Comparison of ENCODE assay signal across 12 cellular contexts in the genomic region with DNA sequence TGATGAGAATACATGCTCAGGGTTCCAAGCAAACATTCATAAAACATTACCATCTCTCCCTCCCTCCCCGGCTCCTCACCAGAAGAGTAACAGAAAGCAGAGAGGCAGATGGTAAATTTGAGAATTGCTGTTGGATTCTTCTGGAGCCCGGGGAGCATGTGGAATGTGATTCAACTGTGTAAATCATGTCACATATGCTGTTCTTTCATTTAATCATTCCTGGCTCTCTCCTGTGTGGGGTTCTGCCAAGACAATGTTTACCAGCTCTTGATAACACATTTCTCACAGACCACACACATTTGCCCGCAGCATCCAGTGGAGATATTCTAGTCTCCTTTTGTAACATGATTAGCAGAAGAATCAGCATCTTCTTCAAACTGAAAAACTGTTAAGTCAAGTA. TPM values are rescaled to one million over a fixed set of nuclear protein-coding genes. Genes with fewer than 3 reads are reported as not detected.
DNase-seq lines count a peak whose midpoint lies in the region; ATAC-seq and TF ChIP-seq lines count a peak whose summit lies in the region.
"Had no signal": no experiment of that assay in that cellular context is flagged by ENCODE, and none has a peak within 500 bp of the region (broad histone marks: within the 10 kb centered on the region; RNA-seq: fewer than 3 reads in every experiment).

No MANE protein-coding gene starts in this region.

- DNase-seq in Right ventricle myocardium inferior (ENCODE audit: missing footprints) (no peak), cardiac septum (ENCODE audit: low spot score) (no peak), lower lobe of right lung (no peak), aorta (no peak), NCI-H187 (lab: John Stamatoyannopoulos, UW) (no peak)
- DNase-seq in stimulated activated naive CD8-positive, alpha-beta T cell treated with anti-CD3 and anti-CD28 coated beads, Interleukin-15, amount 100 ng/mL, for 72 hours: no peak
- DNase-seq: 8988T, Kasumi-1, spleen, T-helper 1 cell had no signal

- H3K27ac ChIP-seq in cingulate gyrus (ENCODE audit: low read depth, low read length) (peak overlapping the region; percentile 16), lower lobe of right lung (peak overlapping the region; percentile 21), aorta (ENCODE audit: low read depth in 1 of 2, low read length in 2 of 2) (peak overlapping the region in 1 of 2 donors; percentile 27)
- H3K27ac ChIP-seq: spleen had no signal

- no peak overlapping the region for H3K4me3 Mint-ChIP-seq in stimulated activated naive CD8-positive, alpha-beta T cell treated with anti-CD3 and anti-CD28 coated beads, Interleukin-15, amount 100 ng/mL, for 72 hours

- H3K4me1 Mint-ChIP-seq in stimulated activated naive CD8-positive, alpha-beta T cell treated with anti-CD3 and anti-CD28 coated beads, Interleukin-15, amount 100 ng/mL, for 72 hours: no peaks in the 10 kb centered on the region

- peaks cover 38% of the 10 kb centered on the region for H3K36me3 ChIP-seq in lower lobe of right lung
- no peaks in the 10 kb centered on the region for H3K36me3 ChIP-seq in aorta (ENCODE audit: control insufficient read depth in 1 of 2, insufficient read depth in 2 of 2, low read length in 1 of 2)

- H3K27ac Mint-ChIP-seq in stimulated activated naive CD8-positive, alpha-beta T cell treated with anti-CD3 and anti-CD28 coated beads, Interleukin-15, amount 100 ng/mL, for 72 hours: no peak overlapping the region

- WGBS in aorta, 2 donors: 6 to 12% methylated on average over 3 of the region's 3 CpGs

- ATAC-seq in Right ventricle myocardium inferior (peak; percentile 56), lower lobe of right lung (peak; percentile 61 to 78), aorta (ENCODE audit: low FRiP score) (peak; percentile 58), GM18867 (IDR thresholded peaks at IDR 0.05; ENCODE audit: unreplicated experiment) (no peak)
- no peak for ATAC-seq in stimulated activated naive CD8-positive, alpha-beta T cell treated with anti-CD3 and anti-CD28 coated beads, Interleukin-15, amount 100 ng/mL, for 72 hours

- intact Hi-C loops in Right ventricle myocardium inferior (cut with DNase I): no loop called here
- intact Hi-C loops in cardiac septum (cut with DNase I): no loop called here
- intact Hi-C loops in lower lobe of right lung (cut with DNase I): no loop called here
- intact Hi-C loops in aorta (cut with DNase I): no loop called here

- H3K4me3 ChIP-seq in lower lobe of right lung: no peak overlapping the region
- no peak overlapping the region for H3K4me3 ChIP-seq in aorta (ENCODE audit: low read length in 2 of 2)
- H3K4me3 ChIP-seq: spleen had no signal

- no peaks in the 10 kb centered on the region for H3K27me3 Mint-ChIP-seq in stimulated activated naive CD8-positive, alpha-beta T cell treated with anti-CD3 and anti-CD28 coated beads, Interleukin-15, amount 100 ng/mL, for 72 hours

- H3K27me3 ChIP-seq in lower lobe of right lung (ENCODE audit: low read depth) (no peaks in the 10 kb centered on the region), aorta (ENCODE audit: control insufficient read depth in 1 of 2, insufficient read depth in 2 of 2, low read length in 1 of 2) (no peaks in the 10 kb centered on the region)
- H3K27me3 ChIP-seq: spleen had no signal

- TF ChIP-seq CTCF in lower lobe of right lung (IDR thresholded peaks at IDR 0.05): no peak

- H3K4me1 ChIP-seq in lower lobe of right lung (peaks cover 8% of the 10 kb centered on the region), aorta (ENCODE audit: control insufficient read depth in 1 of 2, insufficient read depth in 2 of 2, low read length in 2 of 2) (no peaks in the 10 kb centered on the region)

- H3K9me3 ChIP-seq in lower lobe of right lung: no peaks in the 10 kb centered on the region
- no peaks in the 10 kb centered on the region for H3K9me3 ChIP-seq in aorta (ENCODE audit: control insufficient read depth, low read length)
- H3K9me3 ChIP-seq: spleen had no signal

- H3K9me3 Mint-ChIP-seq in stimulated activated naive CD8-positive, alpha-beta T cell treated with anti-CD3 and anti-CD28 coated beads, Interleukin-15, amount 100 ng/mL, for 72 hours: no peaks in the 10 kb centered on the region

RNA-seq across cellular contexts. Expression of gene NR2C1, which starts 23.4 kb away (rescaled TPM):
- total RNA-seq in Right ventricle myocardium inferior (35.0 TPM), cardiac septum (34.6 TPM), lower lobe of right lung (38.2 TPM), aorta (10 to 100 TPM; 24.4 to 43.8 TPM)
- 10 to 100 TPM in 1 of 2 donors, 1 to 10 TPM in 1; 9.5 to 59.5 TPM for polyA plus RNA-seq in aorta

Comparison
In these comparisons a context has a peak if more than half of its experiments do, and no peak if none do; other contexts are left out.
1. ATAC-seq: peak in Right ventricle myocardium inferior (single experiment), lower lobe of right lung (2 of 2) and aorta (single experiment); none in stimulated activated naive CD8-positive, alpha-beta T cell treated with anti-CD3 and anti-CD28 coated beads, Interleukin-15, amount 100 ng/mL, for 72 hours (single experiment) and GM18867 (single experiment).